Comparison of ENCODE assay signal across 8 cellular contexts in genomic region chr22:38870312-38870741, GRCh38.
DNase-seq lines count a peak whose midpoint lies in the region; ATAC-seq and TF ChIP-seq lines count a peak whose summit lies in the region.

No MANE protein-coding gene starts in this region.

- H3K9me3 ChIP-seq in SK-N-MC (ENCODE audit: low read depth, low read length): no peaks in the 10 kb centered on the region
- no peaks in the 10 kb centered on the region for H3K9me3 ChIP-seq in neutrophil
- H3K9me3 ChIP-seq in stomach smooth muscle (ENCODE audit: control insufficient read depth in 2 of 2, low read length in 2 of 2): no peaks in the 10 kb centered on the region

- H3K36me3 ChIP-seq in SK-N-MC (ENCODE audit: insufficient read depth, low read length): peaks cover 53% of the 10 kb centered on the region
- peaks cover 40% of the 10 kb centered on the region for H3K36me3 ChIP-seq in neutrophil
- peaks cover 12 to 27% of the 10 kb centered on the region in 2 donors for H3K36me3 ChIP-seq in stomach smooth muscle (ENCODE audit: control insufficient read depth in 2 of 2, insufficient read depth in 2 of 2, low read length in 2 of 2)

- H3K9me3 Mint-ChIP-seq in activated naive CD4-positive, alpha-beta T cell treated with anti-CD3 and anti-CD28 coated beads, Interleukin-2, amount 10 ng/mL, durations not matched to agents 7 days and 5 days: no peaks in the 10 kb centered on the region

- peak overlapping the region; percentile 88 for H3K27ac Mint-ChIP-seq in activated naive CD4-positive, alpha-beta T cell treated with anti-CD3 and anti-CD28 coated beads, Interleukin-2, amount 10 ng/mL, durations not matched to agents 7 days and 5 days

- H3K4me3 Mint-ChIP-seq in activated naive CD4-positive, alpha-beta T cell treated with anti-CD3 and anti-CD28 coated beads, Interleukin-2, amount 10 ng/mL, durations not matched to agents 7 days and 5 days: peak overlapping the region; percentile 93

- H3K27me3 ChIP-seq in neutrophil (peaks cover 30% of the 10 kb centered on the region), stomach smooth muscle (ENCODE audit: control insufficient read depth in 1 of 2, insufficient read depth in 2 of 2, low read length in 2 of 2) (no peaks in the 10 kb centered on the region)

- TF ChIP-seq CTCF in GM12872 (IDR thresholded peaks at IDR 0.05; ENCODE audit: insufficient read depth, low read depth, low read length): peak; percentile 98
- peak; percentile 76 for TF ChIP-seq CTCF in neutrophil (IDR thresholded peaks at IDR 0.05)

- H3K4me1 ChIP-seq in neutrophil (ENCODE audit: control insufficient read depth in 1 of 2, insufficient read depth in 1 of 2, low read depth in 1 of 2, low read length in 1 of 2) (peaks cover 29 to 39% of the 10 kb centered on the region in 2 experiments), stomach smooth muscle (ENCODE audit: control insufficient read depth, insufficient read depth, low read length) (peaks cover 69% of the 10 kb centered on the region)

- peak overlapping the region; percentile 87 for H3K4me3 ChIP-seq in SK-N-MC
- peak overlapping the region; percentile 90 to 95 for H3K4me3 ChIP-seq in neutrophil (ENCODE audit: low read depth in 1 of 2, low read length in 1 of 2)
- H3K4me3 ChIP-seq in stomach smooth muscle (ENCODE audit: low read length in 2 of 2): peak overlapping the region; percentile 73 to 81

- H3K4me1 Mint-ChIP-seq in activated naive CD4-positive, alpha-beta T cell treated with anti-CD3 and anti-CD28 coated beads, Interleukin-2, amount 10 ng/mL, durations not matched to agents 7 days and 5 days: peaks cover 53% of the 10 kb centered on the region

- CTCF ChIA-PET in activated naive CD4-positive, alpha-beta T cell treated with anti-CD3 and anti-CD28 coated beads, Interleukin-2, amount 10 ng/mL, durations not matched to agents 7 days and 5 days (lab: Charles Lee): interaction anchor here (0.6 to 4.7 kb wide), 53 partner anchors 8 to 449 kb away, joined by 3 to 81 read pairs (median 5); partner anchors contain the start of genes APOBEC3C, CBX7, NPTXR and RPL3

- peak overlapping the region; percentile 93 for H3K27ac ChIP-seq in SK-N-MC
- H3K27ac ChIP-seq in neutrophil: peak overlapping the region; percentile 86
- H3K27ac ChIP-seq in stomach smooth muscle (ENCODE audit: low read length): peak overlapping the region; percentile 80

- peak overlapping the region; percentile 92 for H3K9ac ChIP-seq in SK-N-MC (ENCODE audit: insufficient read length)
- peak overlapping the region; percentile 81 to 84 for H3K9ac ChIP-seq in stomach smooth muscle (ENCODE audit: low read length in 2 of 2)

- ATAC-seq in HG03135 (IDR thresholded peaks at IDR 0.05; ENCODE audit: unreplicated experiment): no peak

- peak; percentile 98 for DNase-seq in MV-4-11 (lab: John Stamatoyannopoulos, UW)
- peak; percentile 45 for DNase-seq in SK-N-MC (ENCODE audit: low read depth, low spot score)
- DNase-seq in activated naive CD4-positive, alpha-beta T cell treated with anti-CD3 and anti-CD28 coated beads, Interleukin-2, amount 10 ng/mL, durations not matched to agents 7 days and 5 days: peak; percentile 93
- DNase-seq in germinal center (ENCODE audit: low spot score): peak; percentile 78

- H3K27me3 Mint-ChIP-seq in activated naive CD4-positive, alpha-beta T cell treated with anti-CD3 and anti-CD28 coated beads, Interleukin-2, amount 10 ng/mL, durations not matched to agents 7 days and 5 days: peaks cover 26% of the 10 kb centered on the region

- peaks cover 20% of the 10 kb centered on the region for H3K36me3 Mint-ChIP-seq in activated naive CD4-positive, alpha-beta T cell treated with anti-CD3 and anti-CD28 coated beads, Interleukin-2, amount 10 ng/mL, durations not matched to agents 7 days and 5 days

Comparison
In these comparisons a context has a peak if more than half of its experiments do, and no peak if none do; other contexts are left out.
1. DNase-seq: peak in every context shown above with its lines; median percentile 98 in MV-4-11; 93 in activated naive CD4-positive, alpha-beta T cell treated with anti-CD3 and anti-CD28 coated beads, Interleukin-2, amount 10 ng/mL, durations not matched to agents 7 days and 5 days; 78 in germinal center; 45 in SK-N-MC.